ENCODE assay signal across 1 cellular context in the genomic region with DNA sequence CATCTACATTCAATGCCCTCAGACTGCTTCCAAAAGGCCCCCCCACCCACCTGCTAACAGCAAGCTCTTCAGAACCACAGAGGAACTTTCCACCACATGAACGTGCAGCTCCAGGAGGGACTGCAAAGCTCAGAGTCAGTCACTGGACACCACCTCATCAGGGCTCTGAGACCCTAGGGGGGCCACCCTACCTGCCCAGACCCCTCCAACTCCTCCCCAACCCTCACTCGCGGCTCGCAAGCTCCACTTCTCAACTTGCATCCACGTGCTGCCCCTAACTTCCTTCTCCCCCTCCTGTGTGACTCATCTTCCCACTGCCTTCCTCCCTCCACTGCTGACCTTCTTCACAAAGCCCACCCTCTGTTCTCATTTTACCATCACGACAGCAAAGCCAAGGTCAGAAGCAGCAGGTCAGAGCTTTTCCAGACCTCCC.
TF ChIP-seq lines count a peak whose summit lies in the region.

No MANE protein-coding gene starts in this region.

TF ChIP-seq in K562, 482 proteins besides CTCF, POLR2A, EP300 and RAD21 (continued from another document):
- TF ChIP-seq TCF7L2 (IDR thresholded peaks at IDR 0.05; ENCODE audit: low read depth, low read length), result no peak
- TF ChIP-seq FOSL1 (tag; conservative IDR thresholded peaks at IDR 0.05), result peak; percentile 60
- TF ChIP-seq BHLHE40 (IDR thresholded peaks at IDR 0.05; ENCODE audit: low read length), result peak; percentile 75
- TF ChIP-seq, protein P1, sequence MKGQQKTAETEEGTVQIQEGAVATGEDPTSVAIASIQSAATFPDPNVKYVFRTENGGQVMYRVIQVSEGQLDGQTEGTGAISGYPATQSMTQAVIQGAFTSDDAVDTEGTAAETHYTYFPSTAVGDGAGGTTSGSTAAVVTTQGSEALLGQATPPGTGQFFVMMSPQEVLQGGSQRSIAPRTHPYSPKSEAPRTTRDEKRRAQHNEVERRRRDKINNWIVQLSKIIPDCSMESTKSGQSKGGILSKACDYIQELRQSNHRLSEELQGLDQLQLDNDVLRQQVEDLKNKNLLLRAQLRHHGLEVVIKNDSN (CRISPR knock-in tag; IDR thresholded peaks at IDR 0.05), result peak; percentile 54
- no peak for TF ChIP-seq ZMIZ1 (IDR thresholded peaks at IDR 0.05; ENCODE audit: low read depth in 2 of 2, low read length in 2 of 2)
- no peak for TF ChIP-seq ZNF354B (CRISPR knock-in tag; IDR thresholded peaks at IDR 0.05)
- TF ChIP-seq ZNF444 (CRISPR knock-in tag; IDR thresholded peaks at IDR 0.05), result no peak
- no peak for TF ChIP-seq ZNF77 (CRISPR knock-in tag; IDR thresholded peaks at IDR 0.05)
- no peak for TF ChIP-seq ZSCAN32 (CRISPR knock-in tag; IDR thresholded peaks at IDR 0.05)
- no peak for TF ChIP-seq C11orf30 (IDR thresholded peaks at IDR 0.05; ENCODE audit: low read depth)
- TF ChIP-seq E2F6 (IDR thresholded peaks at IDR 0.05; ENCODE audit: borderline replicate concordance in 1 of 2, extremely low read depth in 1 of 2, insufficient read depth in 1 of 2, insufficient read length in 1 of 2, low read depth in 1 of 2, low read length in 1 of 2, poor library complexity in 1 of 2, severe bottlenecking in 1 of 2), result peak in 1 of 2 experiments; percentile 26
